8 cellular contexts compared by ENCODE assay signal in genomic region chr2:202035089-202035940, GRCh38. TPM values are rescaled to one million over a fixed set of nuclear protein-coding genes. Genes with fewer than 3 reads are reported as not detected.
DNase-seq lines count a peak whose midpoint lies in the region; ATAC-seq lines count a peak whose summit lies in the region.

No MANE protein-coding gene starts in this region.

- DNase-seq in activated effector memory CD4-positive, alpha-beta T cell treated with anti-CD3 and anti-CD28 coated beads, Interleukin-2, amount 50 U/mL, for 16 hours = peak; percentile 69
- no peak for DNase-seq in activated effector memory CD4-positive, alpha-beta T cell treated with Interleukin-2 at 50 U/mL for 16 hours
- peak; percentile 48 for DNase-seq in activated naive CD4-positive, alpha-beta T cell treated with anti-CD3 and anti-CD28 coated beads for 36 hours
- peak; percentile 78 for DNase-seq in left cardiac atrium
- DNase-seq in retina = peak; percentile 89
- no peak for DNase-seq in cortex of kidney (lab: John Stamatoyannopoulos, UW)
- no peak for DNase-seq in HPDE6-E6E7 (ENCODE audit: extremely low spot score)

- peaks cover 12% of the 10 kb centered on the region for H3K4me1 Mint-ChIP-seq in activated naive CD4-positive, alpha-beta T cell treated with anti-CD3 and anti-CD28 coated beads for 36 hours (ENCODE audit: low read depth)

- intact Hi-C loops in activated naive CD4-positive, alpha-beta T cell treated with anti-CD3 and anti-CD28 coated beads for 36 hours (cut with micrococcal nuclease) = loop anchor here (2.0 to 10.0 kb wide), 3 partner anchors 143 to 879 kb away; partner anchors contain the start of genes CARF and WDR12
- intact Hi-C loops in left cardiac atrium (cut with DNase I) = loop anchor here in 1 of 2 donors (5.0 to 10.0 kb wide), 3 partner anchors 139 to 173 kb away; no protein-coding TSS in a partner anchor

- H3K9me3 Mint-ChIP-seq in activated naive CD4-positive, alpha-beta T cell treated with anti-CD3 and anti-CD28 coated beads for 36 hours = no peaks in the 10 kb centered on the region

- ATAC-seq in left cardiac atrium (peak; percentile 13 to 40), GM21528 (IDR thresholded peaks at IDR 0.05; ENCODE audit: low FRiP score, unreplicated experiment) (no peak)

- no peaks in the 10 kb centered on the region for H3K36me3 Mint-ChIP-seq in activated naive CD4-positive, alpha-beta T cell treated with anti-CD3 and anti-CD28 coated beads for 36 hours (ENCODE audit: low read depth)

- peaks cover 32% of the 10 kb centered on the region for H3K27me3 Mint-ChIP-seq in activated naive CD4-positive, alpha-beta T cell treated with anti-CD3 and anti-CD28 coated beads for 36 hours (ENCODE audit: low read depth)

- H3K4me3 Mint-ChIP-seq in activated naive CD4-positive, alpha-beta T cell treated with anti-CD3 and anti-CD28 coated beads for 36 hours = peak overlapping the region; percentile 79

- CTCF ChIA-PET in activated naive CD4-positive, alpha-beta T cell treated with anti-CD3 and anti-CD28 coated beads for 36 hours (lab: Charles Lee) = no interaction called here

- H3K27ac Mint-ChIP-seq in activated naive CD4-positive, alpha-beta T cell treated with anti-CD3 and anti-CD28 coated beads for 36 hours = no peak overlapping the region

RNA-seq across cellular contexts. Expression of gene FZD7, which starts 1.7 kb away (rescaled TPM):
- under 1 TPM; 0.17 to 0.43 TPM for total RNA-seq in activated naive CD4-positive, alpha-beta T cell treated with anti-CD3 and anti-CD28 coated beads for 36 hours
- total RNA-seq in left cardiac atrium = 10 to 100 TPM; 12.2 to 18.9 TPM

RNA-seq across cellular contexts. Expression of gene KIAA2012, which starts 37.7 kb away (rescaled TPM):
- not detected for total RNA-seq in activated naive CD4-positive, alpha-beta T cell treated with anti-CD3 and anti-CD28 coated beads for 36 hours
- total RNA-seq in left cardiac atrium = not detected

Comparison
In these comparisons a context has a peak if more than half of its experiments do, and no peak if none do; other contexts are left out.
1. DNase-seq: peak in activated effector memory CD4-positive, alpha-beta T cell treated with anti-CD3 and anti-CD28 coated beads, Interleukin-2, amount 50 U/mL, for 16 hours (single experiment), activated naive CD4-positive, alpha-beta T cell treated with anti-CD3 and anti-CD28 coated beads for 36 hours (single experiment), left cardiac atrium (single experiment) and retina (single experiment); none in activated effector memory CD4-positive, alpha-beta T cell treated with Interleukin-2 at 50 U/mL for 16 hours (single experiment), cortex of kidney (single experiment) and HPDE6-E6E7 (single experiment).
2. RNA of gene FZD7, which starts 1.7 kb away (total RNA-seq): 12.2 to 18.9 TPM in left cardiac atrium; 0.17 to 0.43 TPM in activated naive CD4-positive, alpha-beta T cell treated with anti-CD3 and anti-CD28 coated beads for 36 hours; every median in the first group is over 4 times any median in the second.